In the genomic region with DNA sequence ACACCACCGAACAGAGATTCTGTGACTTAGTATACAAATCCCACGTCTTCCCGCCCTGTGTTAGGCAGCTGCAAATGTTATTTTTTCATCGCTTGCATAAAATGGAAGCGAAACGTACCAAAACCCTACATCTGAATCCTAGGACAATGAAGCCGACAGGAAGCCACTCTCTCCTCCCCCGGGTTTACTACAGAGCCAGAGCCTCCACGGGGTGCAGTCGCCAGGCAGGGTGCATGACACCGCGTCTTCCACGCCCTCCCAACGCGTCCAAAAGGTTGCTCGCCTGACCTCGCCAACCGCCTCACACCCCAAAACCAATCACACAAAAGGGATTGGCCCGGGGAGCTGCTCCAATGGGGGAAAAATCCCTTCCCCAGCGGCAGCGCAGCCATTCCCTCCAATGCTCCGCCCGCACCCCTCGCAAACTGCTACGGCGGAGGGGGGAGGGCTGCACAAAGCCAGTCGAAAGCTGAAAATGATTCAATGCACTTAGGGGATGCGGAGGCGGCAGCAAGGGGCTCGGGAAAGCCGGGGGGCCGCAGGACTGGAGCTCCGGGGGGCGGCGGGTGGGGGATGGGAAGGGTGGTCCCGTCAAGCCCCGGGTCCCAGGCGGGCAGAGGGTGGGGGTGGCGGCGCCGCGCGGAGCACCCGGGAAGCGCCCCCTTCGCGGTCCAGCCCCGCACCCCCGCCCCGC, we compare ENCODE assay signal across 1 cellular context.
TF ChIP-seq lines count a peak whose summit lies in the region.

No MANE protein-coding gene starts in this region.

TF ChIP-seq in K562, 482 proteins besides CTCF, POLR2A, EP300 and RAD21 (continued from another document and continues in another):
- 0 out of 2 replicates have a peak, but pooled peaks have one; percentile 7 for TF ChIP-seq ZBTB12 (CRISPR knock-in tag; IDR thresholded peaks at IDR 0.05)
- TF ChIP-seq ZNF232 (CRISPR knock-in tag; IDR thresholded peaks at IDR 0.05): no peak
- no peak for TF ChIP-seq SRSF3 (IDR thresholded peaks at IDR 0.05; ENCODE audit: insufficient read depth, low read length)
- no peak for TF ChIP-seq THAP7 (CRISPR knock-in tag; IDR thresholded peaks at IDR 0.05)
- no peak for TF ChIP-seq ETS2 (tag; IDR thresholded peaks at IDR 0.05; ENCODE audit: borderline replicate concordance, poor library complexity, severe bottlenecking)
- TF ChIP-seq TEAD2 (tag; IDR thresholded peaks at IDR 0.05): no peak
- TF ChIP-seq KLF6 (CRISPR knock-in tag; IDR thresholded peaks at IDR 0.05; ENCODE audit: borderline replicate concordance): no peak
- no peak for TF ChIP-seq ZFP30 (CRISPR knock-in tag; IDR thresholded peaks at IDR 0.05; ENCODE audit: borderline replicate concordance)
- no peak for TF ChIP-seq HNRNPUL1 (IDR thresholded peaks at IDR 0.05; ENCODE audit: low read length)
- TF ChIP-seq ZNF384 (IDR thresholded peaks at IDR 0.05; ENCODE audit: low read depth, low read length): no peak
- no peak for TF ChIP-seq ASH1L (IDR thresholded peaks at IDR 0.05; ENCODE audit: borderline replicate concordance, low read depth, partially characterized antibody)
- TF ChIP-seq TRIM24 (IDR thresholded peaks at IDR 0.05): peak; percentile 25 to 41; a peak in 1 of 4 replicates
- no peak for TF ChIP-seq RBM17 (IDR thresholded peaks at IDR 0.05; ENCODE audit: borderline replicate concordance, low read depth, low read length)
- TF ChIP-seq EGR1 (conservative IDR thresholded peaks at IDR 0.05): peak; percentile 72
- TF ChIP-seq NR3C1 (CRISPR knock-in tag; IDR thresholded peaks at IDR 0.05): no peak
- TF ChIP-seq NFATC3 (IDR thresholded peaks at IDR 0.05): no peak
- TF ChIP-seq ZBED1 (IDR thresholded peaks at IDR 0.05): no peak
- no peak; the same call in 1 of the 2 replicates for TF ChIP-seq SMAD4 (CRISPR knock-in tag; conservative IDR thresholded peaks at IDR 0.05)
- TF ChIP-seq CBX1 (IDR thresholded peaks at IDR 0.05; ENCODE audit: low read depth): no peak
- no peak for TF ChIP-seq SAFB2 (IDR thresholded peaks at IDR 0.05; ENCODE audit: borderline replicate concordance, low read depth, low read length, severe bottlenecking)
- no peak for TF ChIP-seq ZNF140 (CRISPR knock-in tag; IDR thresholded peaks at IDR 0.05)
- no peak for TF ChIP-seq TAL1 (IDR thresholded peaks at IDR 0.05)
- TF ChIP-seq GATA2 (CRISPR knock-in tag; IDR thresholded peaks at IDR 0.05): no peak
- no peak for TF ChIP-seq BACH1 (tag; IDR thresholded peaks at IDR 0.05)
- TF ChIP-seq GTF2A2 (tag; IDR thresholded peaks at IDR 0.05): no peak
- no peak for TF ChIP-seq CLOCK (CRISPR knock-in tag; IDR thresholded peaks at IDR 0.05; ENCODE audit: borderline replicate concordance)
- no peak for TF ChIP-seq ZNF146 (CRISPR knock-in tag; IDR thresholded peaks at IDR 0.05; ENCODE audit: unreplicated experiment)
- TF ChIP-seq FOXP1 (CRISPR knock-in tag; IDR thresholded peaks at IDR 0.05): no peak
- TF ChIP-seq U2AF1 (optimal IDR thresholded peaks at IDR 0.05; ENCODE audit: low read depth, low read length): no peak
- no peak for TF ChIP-seq RBM15 (IDR thresholded peaks at IDR 0.05; ENCODE audit: insufficient read depth, low read length)
- no peak for TF ChIP-seq ZNF263 (CRISPR knock-in tag; IDR thresholded peaks at IDR 0.05; ENCODE audit: borderline replicate concordance)
- TF ChIP-seq KHSRP (IDR thresholded peaks at IDR 0.05): no peak
- no peak for TF ChIP-seq MAFK (IDR thresholded peaks at IDR 0.05; ENCODE audit: low read length)
- TF ChIP-seq PRPF4 (IDR thresholded peaks at IDR 0.05; ENCODE audit: insufficient read depth, low read depth, low read length, poor library complexity, severe bottlenecking): no peak
- no peak for TF ChIP-seq ELF1 (tag; IDR thresholded peaks at IDR 0.05)
- peak in 1 of 2 experiments; percentile 69; a peak in 1 of 4 replicates for TF ChIP-seq FOXA3 (CRISPR knock-in tag; conservative IDR thresholded peaks at IDR 0.05 in 1 of 2, IDR thresholded peaks at IDR 0.05 in 1 of 2)
- TF ChIP-seq ZNF316 (IDR thresholded peaks at IDR 0.05): no peak
- TF ChIP-seq CBFB (CRISPR knock-in tag; IDR thresholded peaks at IDR 0.05): no peak
- no peak for TF ChIP-seq DACH1 (IDR thresholded peaks at IDR 0.05; ENCODE audit: partially characterized antibody)
- TF ChIP-seq PHF8 (IDR thresholded peaks at IDR 0.05; ENCODE audit: borderline replicate concordance, low read length): peak; percentile 11; the same call in 1 of the 2 replicates
- TF ChIP-seq TCF3 (CRISPR knock-in tag; IDR thresholded peaks at IDR 0.05): no peak
- 0 out of 2 replicates have a peak, but pooled peaks have one; percentile 24 for TF ChIP-seq SMARCC2 (IDR thresholded peaks at IDR 0.05; ENCODE audit: low read depth)
- TF ChIP-seq, protein P1, sequence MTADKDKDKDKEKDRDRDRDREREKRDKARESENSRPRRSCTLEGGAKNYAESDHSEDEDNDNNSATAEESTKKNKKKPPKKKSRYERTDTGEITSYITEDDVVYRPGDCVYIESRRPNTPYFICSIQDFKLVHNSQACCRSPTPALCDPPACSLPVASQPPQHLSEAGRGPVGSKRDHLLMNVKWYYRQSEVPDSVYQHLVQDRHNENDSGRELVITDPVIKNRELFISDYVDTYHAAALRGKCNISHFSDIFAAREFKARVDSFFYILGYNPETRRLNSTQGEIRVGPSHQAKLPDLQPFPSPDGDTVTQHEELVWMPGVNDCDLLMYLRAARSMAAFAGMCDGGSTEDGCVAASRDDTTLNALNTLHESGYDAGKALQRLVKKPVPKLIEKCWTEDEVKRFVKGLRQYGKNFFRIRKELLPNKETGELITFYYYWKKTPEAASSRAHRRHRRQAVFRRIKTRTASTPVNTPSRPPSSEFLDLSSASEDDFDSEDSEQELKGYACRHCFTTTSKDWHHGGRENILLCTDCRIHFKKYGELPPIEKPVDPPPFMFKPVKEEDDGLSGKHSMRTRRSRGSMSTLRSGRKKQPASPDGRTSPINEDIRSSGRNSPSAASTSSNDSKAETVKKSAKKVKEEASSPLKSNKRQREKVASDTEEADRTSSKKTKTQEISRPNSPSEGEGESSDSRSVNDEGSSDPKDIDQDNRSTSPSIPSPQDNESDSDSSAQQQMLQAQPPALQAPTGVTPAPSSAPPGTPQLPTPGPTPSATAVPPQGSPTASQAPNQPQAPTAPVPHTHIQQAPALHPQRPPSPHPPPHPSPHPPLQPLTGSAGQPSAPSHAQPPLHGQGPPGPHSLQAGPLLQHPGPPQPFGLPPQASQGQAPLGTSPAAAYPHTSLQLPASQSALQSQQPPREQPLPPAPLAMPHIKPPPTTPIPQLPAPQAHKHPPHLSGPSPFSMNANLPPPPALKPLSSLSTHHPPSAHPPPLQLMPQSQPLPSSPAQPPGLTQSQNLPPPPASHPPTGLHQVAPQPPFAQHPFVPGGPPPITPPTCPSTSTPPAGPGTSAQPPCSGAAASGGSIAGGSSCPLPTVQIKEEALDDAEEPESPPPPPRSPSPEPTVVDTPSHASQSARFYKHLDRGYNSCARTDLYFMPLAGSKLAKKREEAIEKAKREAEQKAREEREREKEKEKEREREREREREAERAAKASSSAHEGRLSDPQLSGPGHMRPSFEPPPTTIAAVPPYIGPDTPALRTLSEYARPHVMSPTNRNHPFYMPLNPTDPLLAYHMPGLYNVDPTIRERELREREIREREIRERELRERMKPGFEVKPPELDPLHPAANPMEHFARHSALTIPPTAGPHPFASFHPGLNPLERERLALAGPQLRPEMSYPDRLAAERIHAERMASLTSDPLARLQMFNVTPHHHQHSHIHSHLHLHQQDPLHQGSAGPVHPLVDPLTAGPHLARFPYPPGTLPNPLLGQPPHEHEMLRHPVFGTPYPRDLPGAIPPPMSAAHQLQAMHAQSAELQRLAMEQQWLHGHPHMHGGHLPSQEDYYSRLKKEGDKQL (CRISPR knock-in tag; IDR thresholded peaks at IDR 0.05; ENCODE audit: borderline replicate concordance): no peak
- no peak for TF ChIP-seq TAF15 (IDR thresholded peaks at IDR 0.05; ENCODE audit: low read depth, low read length)
- TF ChIP-seq NCOA6 (IDR thresholded peaks at IDR 0.05): no peak
- TF ChIP-seq HDAC2 (IDR thresholded peaks at IDR 0.05): peak; percentile 62
- no peak for TF ChIP-seq CREBBP (IDR thresholded peaks at IDR 0.05; ENCODE audit: low read depth, low read length)
- no peak for TF ChIP-seq CBFA2T3 (IDR thresholded peaks at IDR 0.05)
- TF ChIP-seq ZNF444 (CRISPR knock-in tag; IDR thresholded peaks at IDR 0.05): no peak
- 0 out of 2 replicates have a peak, but pooled peaks have one; percentile 28 for TF ChIP-seq ZNF609 (CRISPR knock-in tag; IDR thresholded peaks at IDR 0.05; ENCODE audit: borderline replicate concordance)
- no peak for TF ChIP-seq SMAD3 (CRISPR knock-in tag; conservative IDR thresholded peaks at IDR 0.05)
- TF ChIP-seq, protein P2, sequence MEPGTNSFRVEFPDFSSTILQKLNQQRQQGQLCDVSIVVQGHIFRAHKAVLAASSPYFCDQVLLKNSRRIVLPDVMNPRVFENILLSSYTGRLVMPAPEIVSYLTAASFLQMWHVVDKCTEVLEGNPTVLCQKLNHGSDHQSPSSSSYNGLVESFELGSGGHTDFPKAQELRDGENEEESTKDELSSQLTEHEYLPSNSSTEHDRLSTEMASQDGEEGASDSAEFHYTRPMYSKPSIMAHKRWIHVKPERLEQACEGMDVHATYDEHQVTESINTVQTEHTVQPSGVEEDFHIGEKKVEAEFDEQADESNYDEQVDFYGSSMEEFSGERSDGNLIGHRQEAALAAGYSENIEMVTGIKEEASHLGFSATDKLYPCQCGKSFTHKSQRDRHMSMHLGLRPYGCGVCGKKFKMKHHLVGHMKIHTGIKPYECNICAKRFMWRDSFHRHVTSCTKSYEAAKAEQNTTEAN (CRISPR knock-in tag; IDR thresholded peaks at IDR 0.05): no peak
- peak; percentile 28; the same call in 1 of the 2 replicates for TF ChIP-seq TOE1 (IDR thresholded peaks at IDR 0.05; ENCODE audit: borderline replicate concordance)
- no peak for TF ChIP-seq TOE1 (CRISPR knock-in tag; IDR thresholded peaks at IDR 0.05; ENCODE audit: borderline replicate concordance, low read depth)
